In the genomic region with DNA sequence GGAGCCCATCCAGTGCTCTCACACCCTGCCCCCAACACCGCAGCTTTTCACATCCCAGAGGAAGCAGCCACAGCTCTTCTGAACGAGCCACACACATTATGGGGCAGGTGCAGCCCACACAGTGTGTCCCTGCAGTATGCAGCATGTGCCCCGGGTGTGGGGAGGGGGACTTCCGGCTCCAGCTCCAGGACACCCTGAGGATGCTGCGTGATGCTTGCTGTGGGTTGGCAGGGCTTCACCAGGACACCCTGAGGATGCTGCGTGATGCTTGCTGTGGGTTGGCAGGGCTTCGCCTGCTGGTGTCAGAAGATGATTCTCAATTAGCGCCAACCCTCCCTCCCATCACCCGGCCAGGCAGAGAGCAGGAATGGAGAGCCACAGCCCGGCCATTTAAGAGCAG, we compare ENCODE assay signal across 1 cellular context.
TF ChIP-seq lines count a peak whose summit lies in the region.

No MANE protein-coding gene starts in this region.

TF ChIP-seq in H1, 55 proteins besides CTCF, POLR2A, EP300 and RAD21 (continued from another document):
- no peak for TF ChIP-seq CTBP2 (IDR thresholded peaks at IDR 0.05; ENCODE audit: borderline replicate concordance, insufficient read depth, insufficient read length, low read length)
